ENCODE assay signal across 17 cellular contexts in genomic region chr19:34904521-34904845, GRCh38. TPM values are rescaled to one million over a fixed set of nuclear protein-coding genes. Genes with fewer than 3 reads are reported as not detected.
DNase-seq lines count a peak whose midpoint lies in the region; ATAC-seq and TF ChIP-seq lines count a peak whose summit lies in the region.
"Had no signal": no experiment of that assay in that cellular context is flagged by ENCODE, and none has a peak within 500 bp of the region (broad histone marks: within the 10 kb centered on the region; RNA-seq: fewer than 3 reads in every experiment).

No MANE protein-coding gene starts in this region.

- CTCF ChIA-PET in mammary epithelial cell (lab: Charles Lee; ENCODE audit: low non-redundant PET) (no interaction called here), MCF 10A (lab: Yijun Ruan, JAX) (interaction anchor here (0.9 kb wide), 1 partner anchor 69 kb away, joined by 3 read pairs; no protein-coding TSS in a partner anchor)

- ATAC-seq in T-helper 17 cell (no peak), GM18873 (IDR thresholded peaks at IDR 0.05; ENCODE audit: low FRiP score, unreplicated experiment) (no peak)

- H3K27me3 ChIP-seq in mammary epithelial cell (ENCODE audit: insufficient read depth, low read length) (peaks cover 15% of the 10 kb centered on the region), iPS DF 6.9 (ENCODE audit: control insufficient read depth, insufficient read depth, low read length) (peaks cover 23% of the 10 kb centered on the region), neuronal stem cell (ENCODE audit: control insufficient read depth in 3 of 3, insufficient read depth in 3 of 3, low read depth in 1 of 3, low read length in 3 of 3) (peaks cover 2 to 36% (median 24%) of the 10 kb centered on the region in 3 experiments)
- H3K27me3 ChIP-seq: BLaER1 had no signal

- WGBS in mammary epithelial cell (ENCODE audit: low coverage, missing lambda C conversion rate) = 10% methylated on average over 6 of the region's 6 CpGs
- no CpG with 5 or more reads among the region's 6 CpGs for WGBS in iPS DF 6.9 (ENCODE audit: insufficient coverage, insufficient read length)
- no CpG with 5 or more reads among the region's 6 CpGs for WGBS in neuronal stem cell (ENCODE audit: extremely low coverage in 2 of 2, insufficient read length in 2 of 2, insufficient replicate concordance in 1 of 2), 2 donors

- H3K36me3 ChIP-seq in mammary epithelial cell (ENCODE audit: insufficient read depth, low read length) (no peaks in the 10 kb centered on the region), iPS DF 6.9 (ENCODE audit: control insufficient read depth, insufficient read depth, low read length) (no peaks in the 10 kb centered on the region), neuronal stem cell (replicated peaks in 1 of 2; ENCODE audit: control insufficient read depth in 2 of 2, insufficient read depth in 2 of 2, low read length in 2 of 2) (no peaks in the 10 kb centered on the region)
- H3K36me3 ChIP-seq: BLaER1, SJSA1 had no signal

- H2BK120ac ChIP-seq in neuronal stem cell (ENCODE audit: low read depth, low read length) = no peak overlapping the region

- no peak overlapping the region for H3K9ac ChIP-seq in mammary epithelial cell (ENCODE audit: insufficient read depth, low read length)
- H3K9ac ChIP-seq in neuronal stem cell (ENCODE audit: low read depth, low read length, poor library complexity) = no peak overlapping the region
- H3K9ac ChIP-seq: BLaER1 had no signal

- no peak for TF ChIP-seq CTCF in mammary epithelial cell (conservative IDR thresholded peaks at IDR 0.05 in 1 of 2, IDR thresholded peaks at IDR 0.05 in 1 of 2; ENCODE audit: extremely low read depth in 1 of 2, insufficient read depth in 1 of 2, low read depth in 1 of 2, low read length in 2 of 2)
- TF ChIP-seq CTCF in MCF 10A (IDR thresholded peaks at IDR 0.05; ENCODE audit: unreplicated experiment) = no peak

- in situ Hi-C loops in mammary epithelial cell (cut with MboI; ENCODE audit: low sequenced_read_pairs in 2 of 2) = no loop called here

- H2BK5ac ChIP-seq in neuronal stem cell (ENCODE audit: low read length) = no peak overlapping the region

- H3K27ac Mint-ChIP-seq in MCF 10A (ENCODE audit: low read depth, unreplicated experiment) (no peak overlapping the region), T-helper 17 cell (no peak overlapping the region)
- H3K27ac Mint-ChIP-seq: CD8-positive, alpha-beta memory T cell had no signal

- no peak overlapping the region for H2BK15ac ChIP-seq in neuronal stem cell (ENCODE audit: low read length)

- dilution Hi-C loops in mammary epithelial cell (cut with HindIII; ENCODE audit: low sequenced_read_pairs) = no loop called here

- H2BK12ac ChIP-seq in neuronal stem cell (ENCODE audit: low read length) = no peak overlapping the region

- DNase-seq in mammary epithelial cell (no peak), MCF 10A (ENCODE audit: unreplicated experiment) (no peak), T-helper 17 cell (no peak), iPS DF 6.9 (ENCODE audit: low read depth, low spot score) (no peak), neuronal stem cell (ENCODE audit: low spot score) (no peak), NCI-H748 (lab: John Stamatoyannopoulos, UW; ENCODE audit: unreplicated experiment) (no peak), COLO668 (lab: John Stamatoyannopoulos, UW; ENCODE audit: unreplicated experiment) (no peak)
- DNase-seq: CD8-positive, alpha-beta memory T cell; NCI-H1417; NCI-H1930; NCI-H2171; NCI-H446; NCI-H748 treated with DMSO at 0.1 percent for 48 hours; PC-9 had no signal

- no peaks in the 10 kb centered on the region for H3K79me1 ChIP-seq in neuronal stem cell (ENCODE audit: low read depth, low read length)

- H4K20me1 ChIP-seq in mammary epithelial cell (ENCODE audit: insufficient read depth, low read length) = no peaks in the 10 kb centered on the region
- H4K20me1 ChIP-seq: BLaER1 had no signal

- intact Hi-C loops in mammary epithelial cell (cut with micrococcal nuclease) = no loop called here
- intact Hi-C loops in MCF 10A (cut with micrococcal nuclease) = no loop called here

- H3K23ac ChIP-seq in neuronal stem cell (ENCODE audit: low read depth, low read length, poor library complexity) = no peak overlapping the region

- no peak overlapping the region for H2AK5ac ChIP-seq in neuronal stem cell (ENCODE audit: low read depth, low read length)

- POLR2A ChIA-PET in MCF 10A (lab: Yijun Ruan, JAX) = interaction anchor here (0.6 kb wide), 1 partner anchor 378 kb away, joined by 3 read pairs; the partner anchor contains the start of gene HAMP

- H3K4me3 ChIP-seq in mammary epithelial cell (replicated peaks in 1 of 3; ENCODE audit: insufficient read depth in 1 of 3, low read depth in 2 of 3, low read length in 3 of 3) (no peak overlapping the region), iPS DF 6.9 (ENCODE audit: low read length) (peak overlapping the region; percentile 30; the same call in 1 of the 2 replicates), neuronal stem cell (ENCODE audit: low read length in 2 of 2) (no peak overlapping the region)
- H3K4me3 ChIP-seq: BLaER1, PC-9, SJSA1 had no signal

- H3K4me1 ChIP-seq in mammary epithelial cell (ENCODE audit: insufficient read depth, low read length) (peaks cover 7% of the 10 kb centered on the region), iPS DF 6.9 (ENCODE audit: control insufficient read depth, insufficient read depth, low read length) (no peaks in the 10 kb centered on the region; the same call in 1 of the 2 replicates), neuronal stem cell (ENCODE audit: control insufficient read depth in 2 of 2, insufficient read depth in 1 of 2, low read depth in 1 of 2, low read length in 2 of 2) (no peaks in the 10 kb centered on the region)
- H3K4me1 ChIP-seq: BLaER1, SJSA1 had no signal

- H3K9me3 ChIP-seq in mammary epithelial cell (replicated peaks; ENCODE audit: insufficient read depth, low read length) (no peaks in the 10 kb centered on the region), T-helper 17 cell (ENCODE audit: control insufficient read depth, low read length, poor library complexity, severe bottlenecking) (no peaks in the 10 kb centered on the region), iPS DF 6.9 (ENCODE audit: control insufficient read depth, insufficient read depth, low read length) (no peaks in the 10 kb centered on the region), neuronal stem cell (replicated peaks in 1 of 2; ENCODE audit: control insufficient read depth in 2 of 2, insufficient read depth in 1 of 2, low read depth in 1 of 2, low read length in 2 of 2) (peaks cover 1 to 11% of the 10 kb centered on the region in 2 donors)
- H3K9me3 ChIP-seq: SJSA1 had no signal

- no peaks in the 10 kb centered on the region for H3K79me2 ChIP-seq in mammary epithelial cell (ENCODE audit: insufficient read depth, low read length)

- H4K8ac ChIP-seq in neuronal stem cell (ENCODE audit: low read depth, low read length) = no peak overlapping the region

- H3K4me2 ChIP-seq in mammary epithelial cell (ENCODE audit: insufficient read depth, low read depth, low read length) (peak overlapping the region; percentile 71), neuronal stem cell (ENCODE audit: insufficient read depth, low read length, poor library complexity, severe bottlenecking) (peak overlapping the region; percentile 51)
- H3K4me2 ChIP-seq: BLaER1, PC-9 had no signal

- no TSS peak for BruUV-seq in mammary epithelial cell (replicated peaks; lab: Mats Ljungman, UMichigan)
- BruUV-seq in MCF 10A (replicated peaks; lab: Mats Ljungman, UMichigan) = no TSS peak

- H2AFZ ChIP-seq in mammary epithelial cell (ENCODE audit: low read depth, low read length) (no peak overlapping the region), neuronal stem cell (ENCODE audit: low read length) (no peak overlapping the region)
- H2AFZ ChIP-seq: PC-9 had no signal

- H3K4me1 Mint-ChIP-seq in MCF 10A (ENCODE audit: insufficient read depth, unreplicated experiment) (no peaks in the 10 kb centered on the region), T-helper 17 cell (peaks cover 14% of the 10 kb centered on the region)

- no peak overlapping the region for H3K4ac ChIP-seq in neuronal stem cell (ENCODE audit: low read length)

- no peak overlapping the region for H4K91ac ChIP-seq in neuronal stem cell (ENCODE audit: low read depth, low read length, poor library complexity)

- H3K36me3 Mint-ChIP-seq in MCF 10A (ENCODE audit: insufficient read depth, unreplicated experiment) = peaks cover 5% of the 10 kb centered on the region
- H3K36me3 Mint-ChIP-seq in T-helper 17 cell (ENCODE audit: low read depth) = peaks cover 7% of the 10 kb centered on the region

- H3K4me3 Mint-ChIP-seq in MCF 10A (ENCODE audit: unreplicated experiment) = no peak overlapping the region
- peak overlapping the region; percentile 22 for H3K4me3 Mint-ChIP-seq in T-helper 17 cell

- H3K27ac ChIP-seq in mammary epithelial cell (ENCODE audit: insufficient read depth, low read depth, low read length) (no peak overlapping the region), iPS DF 6.9 (ENCODE audit: low read length) (no peak overlapping the region), neuronal stem cell (replicated peaks; ENCODE audit: low read length) (no peak overlapping the region)
- H3K27ac ChIP-seq: BLaER1, PC-9, SJSA1 had no signal

- H3K27me3 Mint-ChIP-seq in MCF 10A (ENCODE audit: insufficient read depth, unreplicated experiment) = no peaks in the 10 kb centered on the region
- peaks cover 41% of the 10 kb centered on the region for H3K27me3 Mint-ChIP-seq in T-helper 17 cell

- H3K14ac ChIP-seq in neuronal stem cell (ENCODE audit: low read length) = no peak overlapping the region

- H3K9me3 Mint-ChIP-seq in MCF 10A (ENCODE audit: unreplicated experiment) = peaks cover 17% of the 10 kb centered on the region

- peak overlapping the region; percentile 91 for H3K18ac ChIP-seq in neuronal stem cell (ENCODE audit: low read length)

RNA-seq across cellular contexts. Expression of gene ZNF30, which starts 22.2 kb away (rescaled TPM):
- 1 to 10 TPM; 3.5 to 3.8 TPM for total RNA-seq in mammary epithelial cell
- polyA plus RNA-seq in mammary epithelial cell = 2.2 TPM
- 6.4 TPM for polyA minus RNA-seq in mammary epithelial cell
- 2.3 and 4.0 TPM in 2 replicates for total RNA-seq in MCF 10A (2022)
- total RNA-seq in T-helper 17 cell = 1 to 10 TPM; 3.0 to 3.5 TPM
- polyA plus RNA-seq in neuronal stem cell (2013, experiment 1 of 2) = 4.5 TPM
- 4.1 TPM for polyA plus RNA-seq in neuronal stem cell (2013, experiment 2 of 2)

RNA-seq across cellular contexts. Expression of gene ZNF792, which starts 59.5 kb away (rescaled TPM):
- total RNA-seq in mammary epithelial cell (1 to 10 TPM; 2.2 to 4.7 TPM), MCF 10A (2022) (0.40 and 1.0 TPM in 2 replicates), T-helper 17 cell (10 to 100 TPM; 15.1 to 15.5 TPM)
- 1.6 TPM for polyA plus RNA-seq in mammary epithelial cell
- polyA minus RNA-seq in mammary epithelial cell = 4.4 TPM
- 2.9 TPM for polyA plus RNA-seq in neuronal stem cell (2013, experiment 1 of 2)
- polyA plus RNA-seq in neuronal stem cell (2013, experiment 2 of 2) = 2.7 TPM
